In the genomic region with DNA sequence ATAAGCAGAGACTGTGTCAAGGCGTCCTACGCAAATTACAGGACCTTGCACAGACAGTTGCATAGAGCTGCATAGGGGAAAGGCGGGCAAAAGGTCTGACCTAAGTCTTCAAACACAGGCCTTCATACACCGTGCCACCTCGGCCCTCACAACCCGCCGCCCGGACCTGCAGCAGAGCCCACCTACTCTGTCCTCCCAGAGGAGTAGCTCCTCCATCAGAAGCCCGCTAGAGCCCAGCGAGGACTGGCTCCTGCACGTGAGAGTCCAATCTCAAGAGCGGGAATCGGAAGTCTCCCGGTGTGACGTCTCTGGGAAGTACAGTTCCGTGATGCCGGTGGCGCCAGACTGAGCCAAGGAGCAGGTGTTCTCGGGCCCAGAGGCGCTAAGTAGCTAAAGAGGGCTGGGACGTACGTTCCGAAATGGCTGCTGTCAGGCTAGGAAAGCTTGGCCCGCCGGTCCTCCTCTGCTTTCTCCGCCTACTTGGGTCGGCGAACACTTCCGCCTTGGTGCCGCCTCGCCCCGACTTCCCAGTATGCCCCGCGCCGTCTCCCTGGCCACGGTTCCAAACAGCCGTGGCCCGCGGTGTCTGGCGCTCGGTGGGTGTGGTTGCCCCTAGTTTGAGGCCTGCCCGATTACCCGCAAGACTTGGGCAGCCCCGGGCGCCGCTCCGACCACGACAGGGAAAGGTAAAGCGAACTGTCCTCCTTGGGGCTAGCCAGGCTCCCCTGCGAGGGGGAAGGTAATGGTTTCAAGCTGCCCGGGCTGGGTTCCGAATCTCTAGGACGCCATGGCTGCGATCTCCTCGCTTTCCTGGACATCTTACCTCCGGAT, we compare ENCODE assay signal across 8 cellular contexts. TPM values are rescaled to one million over a fixed set of nuclear protein-coding genes. Genes with fewer than 3 reads are reported as not detected.
A peak's percentile ranks its signal among the peaks of the same experiment; 100 is the strongest.
DNase-seq lines count a peak whose midpoint lies in the region; ATAC-seq and TF ChIP-seq lines count a peak whose summit lies in the region.

A gene with protein sequence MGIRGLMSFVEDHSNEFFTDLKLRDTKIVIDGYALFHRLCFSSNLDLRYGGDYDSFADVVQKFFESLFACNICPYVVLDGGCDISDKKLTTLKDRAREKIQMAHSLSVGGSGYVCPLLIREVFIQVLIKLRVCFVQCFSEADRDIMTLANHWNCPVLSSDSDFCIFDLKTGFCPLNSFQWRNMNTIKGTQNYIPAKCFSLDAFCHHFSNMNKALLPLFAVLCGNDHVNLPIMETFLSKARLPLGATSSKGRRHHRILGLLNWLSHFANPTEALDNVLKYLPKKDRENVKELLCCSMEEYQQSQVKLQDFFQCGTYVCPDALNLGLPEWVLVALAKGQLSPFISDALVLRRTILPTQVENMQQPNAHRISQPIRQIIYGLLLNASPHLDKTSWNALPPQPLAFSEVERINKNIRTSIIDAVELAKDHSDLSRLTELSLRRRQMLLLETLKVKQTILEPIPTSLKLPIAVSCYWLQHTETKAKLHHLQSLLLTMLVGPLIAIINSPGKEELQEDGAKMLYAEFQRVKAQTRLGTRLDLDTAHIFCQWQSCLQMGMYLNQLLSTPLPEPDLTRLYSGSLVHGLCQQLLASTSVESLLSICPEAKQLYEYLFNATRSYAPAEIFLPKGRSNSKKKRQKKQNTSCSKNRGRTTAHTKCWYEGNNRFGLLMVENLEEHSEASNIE (minus strand): TSS at position 505 of the 831 bp plus-strand sequence. CDS start 1,519 bp downstream, outside the sequence.
TSS of gene NEK11 (plus strand) at position 557 of the 831 bp plus-strand sequence. CDS start 2,832 bp downstream, outside the sequence.

- H3K9me3 ChIP-seq in cardiac muscle cell (ENCODE audit: low read depth): no peaks in the 10 kb centered on the region

- peak within 1 kb of the TSS; percentile 95 for H3K27ac Mint-ChIP-seq in type B pancreatic cell

- no peaks in the 10 kb centered on the region for H3K4me1 ChIP-seq in cardiac muscle cell (ENCODE audit: low read depth)

- H3K27me3 Mint-ChIP-seq in type B pancreatic cell: no peaks in the 10 kb centered on the region

- peaks cover 31% of the 10 kb centered on the region for H3K4me1 Mint-ChIP-seq in type B pancreatic cell (ENCODE audit: unreplicated experiment)

- H3K9me3 Mint-ChIP-seq in type B pancreatic cell: no peaks in the 10 kb centered on the region

- H3K27me3 ChIP-seq in cardiac muscle cell: no peaks in the 10 kb centered on the region

- peak within 1 kb of the TSS; percentile 94 for H3K4me3 Mint-ChIP-seq in type B pancreatic cell

- peak; percentile 55 for DNase-seq in GM12864 (ENCODE audit: low read depth)
- peak; percentile 98 for DNase-seq in NCI-H1105 treated with DMSO at 0.1 percent for 48 hours (lab: John Stamatoyannopoulos, UW)
- DNase-seq in SKM-1 treated with dmso at 0.1 percent for 144 hours (lab: John Stamatoyannopoulos, UW; ENCODE audit: unreplicated experiment): peak; percentile 79
- DNase-seq in activated naive CD8-positive, alpha-beta T cell treated with anti-CD3 and anti-CD28 coated beads, Interleukin-2, amount 50 U/mL, for 16 hours (ENCODE audit: low read depth, low spot score): peak; percentile 76
- peak; percentile 85 to 91 for DNase-seq in cardiac muscle cell (ENCODE audit: low read depth in 1 of 2, low spot score in 1 of 2)
- peak; percentile 74 for DNase-seq in pons (ENCODE audit: low spot score)
- peak; percentile 88 for DNase-seq in type B pancreatic cell (ENCODE audit: extremely low spot score, unreplicated experiment)

- H3K4me3 ChIP-seq in GM12864 (ENCODE audit: low read depth, low read length) (peak within 1 kb of the TSS; percentile 81), cardiac muscle cell (peak within 1 kb of the TSS; percentile 48)

- ATAC-seq in HG02678 (IDR thresholded peaks at IDR 0.05; ENCODE audit: unreplicated experiment): peak; percentile 99

- H3K36me3 Mint-ChIP-seq in type B pancreatic cell: peaks cover 24% of the 10 kb centered on the region

- peak within 1 kb of the TSS; percentile 50 for H3K27ac ChIP-seq in cardiac muscle cell

- no peak for TF ChIP-seq CTCF in GM12864 (IDR thresholded peaks at IDR 0.05; ENCODE audit: low read depth, low read length, missing control alignments)
- TF ChIP-seq CTCF in cardiac muscle cell (IDR thresholded peaks at IDR 0.05; ENCODE audit: low read depth, low read length): no peak
- no peak for TF ChIP-seq CTCF in type B pancreatic cell (conservative IDR thresholded peaks at IDR 0.05)

- no peaks in the 10 kb centered on the region for H3K36me3 ChIP-seq in cardiac muscle cell

RNA-seq across cellular contexts. Expression of the first gene that starts in this region (rescaled TPM):
- total RNA-seq in cardiac muscle cell (2.0 and 2.9 TPM in 2 replicates), type B pancreatic cell (ENCODE audit: low replicate concordance) (8.4 and 11.4 TPM in 2 replicates)
- polyA plus RNA-seq in cardiac muscle cell: 5.9 and 9.7 TPM in 2 replicates

RNA-seq across cellular contexts. Expression of gene NEK11, which starts in this region (rescaled TPM):
- total RNA-seq in cardiac muscle cell (2.0 and 2.1 TPM in 2 replicates), type B pancreatic cell (ENCODE audit: low replicate concordance) (5.7 and 13.8 TPM in 2 replicates)
- 1.7 and 1.8 TPM in 2 replicates for polyA plus RNA-seq in cardiac muscle cell

Comparison
In these comparisons a context has a peak if more than half of its experiments do, and no peak if none do; other contexts are left out.
1. Peak in every context shown above with its lines: DNase-seq, ATAC-seq, H3K4me3 ChIP-seq and H3K27ac ChIP-seq.